Comparison of ENCODE assay signal across 9 cellular contexts in genomic region chr12:51291603-51292513, GRCh38. TPM values are rescaled to one million over a fixed set of nuclear protein-coding genes. Genes with fewer than 3 reads are reported as not detected.
DNase-seq lines count a peak whose midpoint lies in the region; ATAC-seq, FAIRE-seq and TF ChIP-seq lines count a peak whose summit lies in the region.
"Not testable (repeated sequence)": the region's sequence is repeated elsewhere in the genome, so short reads cannot be mapped to it uniquely, and the experiment has no call there.
"Had no signal": no experiment of that assay in that cellular context is flagged by ENCODE, and none has a peak within 500 bp of the region (broad histone marks: within the 10 kb centered on the region; RNA-seq: fewer than 3 reads in every experiment).

No MANE protein-coding gene starts in this region.

- peak overlapping the region; percentile 83 for H2AFZ ChIP-seq in SU-DHL-6 (ENCODE audit: low read depth, low read length, severe bottlenecking)
- H2AFZ ChIP-seq in GM12878 (ENCODE audit: control insufficient read depth, low read depth, low read length): peak overlapping the region; percentile 38; the same call in 1 of the 2 replicates

- not testable (repeated sequence) for H3K9me3 ChIP-seq in DOHH2 (ENCODE audit: control insufficient read depth, insufficient read depth, low read length); SU-DHL-6 (ENCODE audit: insufficient read depth, low read length); GM12878 (replicated peaks; ENCODE audit: control insufficient read depth, insufficient read depth, low read length); left lung; stomach

- in situ Hi-C loops in KBM-7 (cut with MboI; ENCODE audit: low pct_unique_long_range_greater_than_20kb, low sequenced_read_pairs); GM12878 (cut with MboI): not testable (repeated sequence)

- not testable (repeated sequence) for H3K36me3 ChIP-seq in DOHH2 (ENCODE audit: control insufficient read depth, low read length); SU-DHL-6 (ENCODE audit: low read length); GM12878 (ENCODE audit: control insufficient read depth in 2 of 2, insufficient read depth in 2 of 2, low read length in 1 of 2); stomach
- H3K36me3 ChIP-seq in left lung: peaks cover 0 to 72% of the 10 kb centered on the region in 2 donors

- POLR2A ChIA-PET in GM12878 (lab: Charles Lee): interaction anchor here (0.6 kb wide), 1 partner anchor 985 kb away, joined by 4 read pairs; no protein-coding TSS in a partner anchor

- not testable (repeated sequence) for H4K20me1 ChIP-seq in DOHH2 (ENCODE audit: control insufficient read depth, insufficient read depth, low read depth, low read length); SU-DHL-6 (ENCODE audit: low read depth, low read length); GM12878 (ENCODE audit: control insufficient read depth, insufficient read depth)

- intact Hi-C loops in GM12878 (cut with micrococcal nuclease; ENCODE audit: unreplicated experiment); left lung (cut with DNase I); stomach (cut with DNase I; ENCODE audit: low total_unique reads): not testable (repeated sequence)

- H3F3A ChIP-seq in DOHH2 (ENCODE audit: control insufficient read depth, insufficient read depth); SU-DHL-6 (ENCODE audit: insufficient read depth): not testable (repeated sequence)

- not testable (repeated sequence) for H3K27me3 ChIP-seq in DOHH2 (ENCODE audit: control insufficient read depth, low read length); SU-DHL-6 (ENCODE audit: low read length); GM12878 (replicated peaks in 1 of 2; ENCODE audit: control insufficient read depth in 2 of 2, insufficient read depth in 2 of 2, low read length in 1 of 2); left lung; stomach

- ATAC-seq in GM12878 (peak; percentile 68), left lung (peak; percentile 81)

- H3K9ac ChIP-seq in SU-DHL-6 (ENCODE audit: low read length); GM12878 (ENCODE audit: control insufficient read depth, insufficient read depth, low read length): not testable (repeated sequence)

- CTCF ChIA-PET in GM12878 (lab: Yijun Ruan, JAX): interaction anchor here (0.9 to 5.6 kb wide), 4 partner anchors 21 to 466 kb away, joined by 3 to 28 read pairs (median 4); no protein-coding TSS in a partner anchor

- TF ChIP-seq EP300 in GM12878 (IDR thresholded peaks at IDR 0.05; ENCODE audit: borderline replicate concordance in 1 of 2, control insufficient read depth in 1 of 2, low read depth in 2 of 2, low read length in 2 of 2); stomach (IDR thresholded peaks at IDR 0.05): not testable (repeated sequence)

- H3K27ac ChIP-seq in DOHH2 (ENCODE audit: low read depth, low read length); SU-DHL-6 (ENCODE audit: low read depth, low read length); GM12878 (ENCODE audit: control insufficient read depth, insufficient read depth); stomach: not testable (repeated sequence)
- peak overlapping the region in 1 of 2 donors; percentile 71 for H3K27ac ChIP-seq in left lung

- SMC1A ChIA-PET in GM12878 (lab: Charles Lee; ENCODE audit: uncharacterized antibody, unreplicated experiment): interaction anchor here (1.7 to 2.2 kb wide), 2 partner anchors 29 to 49 kb away, joined by 4 to 8 read pairs; no protein-coding TSS in a partner anchor

- TF ChIP-seq RAD21 in GM12878 (IDR thresholded peaks at IDR 0.05; ENCODE audit: insufficient read depth, low read depth, low read length): peak; percentile 49

- RAD21 ChIA-PET in GM12878 (lab: Charles Lee; ENCODE audit: unreplicated experiment): not testable (repeated sequence)

- peak; percentile 32 for TF ChIP-seq CTCF in DOHH2 (IDR thresholded peaks at IDR 0.05; ENCODE audit: low read depth, low read length, poor library complexity, severe bottlenecking)
- TF ChIP-seq CTCF in SU-DHL-6 (IDR thresholded peaks at IDR 0.05; ENCODE audit: insufficient read depth, low read length, poor library complexity, severe bottlenecking): peak; percentile 10
- peak; percentile 13 to 25 (median 24); a peak in 3 of 6 replicates for TF ChIP-seq CTCF in GM12878 (IDR thresholded peaks at IDR 0.05 in 2 of 3, conservative IDR thresholded peaks at IDR 0.05 in 1 of 3; ENCODE audit: control insufficient read depth in 2 of 3, extremely low read depth in 1 of 3, insufficient read depth in 1 of 3, low read depth in 3 of 3, low read length in 3 of 3)
- not testable (repeated sequence) for TF ChIP-seq CTCF in left lung (IDR thresholded peaks at IDR 0.05); stomach (IDR thresholded peaks at IDR 0.05)

- H3K4me2 ChIP-seq in DOHH2 (ENCODE audit: low read length) (peak overlapping the region; percentile 73), SU-DHL-6 (ENCODE audit: low read depth, low read length, poor library complexity, severe bottlenecking) (peak overlapping the region; percentile 23)
- not testable (repeated sequence) for H3K4me2 ChIP-seq in GM12878 (ENCODE audit: control insufficient read depth, insufficient read depth)

- TSS peak; percentile 61 for BruUV-seq in GM12878 (replicated peaks; lab: Mats Ljungman, UMichigan)

- peaks cover 12% of the 10 kb centered on the region for H3K4me1 ChIP-seq in DOHH2 (ENCODE audit: control insufficient read depth, low read length)
- H3K4me1 ChIP-seq in GM12878 (ENCODE audit: control insufficient read depth, insufficient read depth, low read length); stomach: not testable (repeated sequence)
- H3K4me1 ChIP-seq in left lung: peaks cover 0 to 10% of the 10 kb centered on the region in 2 donors

- H3K9me2 ChIP-seq in DOHH2 (replicated peaks; ENCODE audit: control insufficient read depth, low read length); SU-DHL-6 (replicated peaks; ENCODE audit: insufficient read depth, low read length): not testable (repeated sequence)

- TF ChIP-seq POLR2A in GM12878 (IDR thresholded peaks at IDR 0.05; ENCODE audit: low read depth, low read length); stomach (IDR thresholded peaks at IDR 0.05): not testable (repeated sequence)

- WGBS in GM12878 (ENCODE audit: insufficient coverage, insufficient replicate concordance, low lambda C conversion rate, missing lambda C conversion rate): 41% methylated on average over 9 of the region's 9 CpGs
- 71 to 80% (median 79%) methylated on average over 5 to 9 of the region's 9 CpGs for WGBS in stomach, 5 donors

- FAIRE-seq in GM12878 (lab: Jason Lieb, UNC): peak; percentile 44

- peak; percentile 72 for DNase-seq in KBM-7
- not testable (repeated sequence) for DNase-seq in GM12878 (ENCODE audit: low read depth, low spot score)
- peak; percentile 73 to 95 for DNase-seq in left lung
- peak; percentile 44 for DNase-seq in stomach

- H3K79me2 ChIP-seq in DOHH2 (ENCODE audit: control insufficient read depth, low read length); SU-DHL-6 (ENCODE audit: insufficient read depth, low read length); GM12878 (ENCODE audit: control insufficient read depth, insufficient read depth, low read length): not testable (repeated sequence)

- H3K4me3 ChIP-seq in DOHH2 (ENCODE audit: low read length): peak overlapping the region; percentile 54
- H3K4me3 ChIP-seq in SU-DHL-6 (ENCODE audit: insufficient read depth, low read length, poor library complexity, severe bottlenecking); GM12878; left lung; stomach: not testable (repeated sequence)

RNA-seq across cellular contexts. Expression of gene SMAGP, which starts 21.6 kb away (rescaled TPM):
- total RNA-seq in GM12878 (2013; cell fraction: nucleolus; rRNA removed): 0.34 TPM in 1 of 2 replicates, not detected in the other
- total RNA-seq in GM12878 (2014; rRNA removed) (1.7 and 3.0 TPM in 2 replicates), GM12878 (2014; rRNA removed; fragmentation: Illumina TruSeq; extraction: Trizol) (2.6 and 3.2 TPM in 2 replicates), GM12878 (2021) (3.1 and 4.0 TPM in 2 replicates), left lung (10 to 100 TPM; 24.1 to 35.6 TPM), stomach (10 to 100 TPM in 4 of 5 donors, 1 to 10 TPM in 1; 2.3 to 74.9 (median 26.8) TPM)
- polyA plus RNA-seq in GM12878 (2011; ENCODE audit: low read depth): 0.58 TPM
- polyA plus RNA-seq in GM12878 (2011; rRNA removed) (0.26 and 0.42 TPM in 2 replicates), GM12878 (2014; fragmentation: Illumina TruSeq; extraction: Trizol) (7.1 and 8.1 TPM in 2 replicates), GM12878 (2014; fragmentation: Nextera tagmentation; extraction: Ambion mirVana) (1 to 10 TPM; 5.3 to 6.3 TPM), GM12878 (2014; rRNA removed) (3.9 and 4.9 TPM in 2 replicates), GM12878 (2016; fragmentation: Nextera tagmentation; extraction: Ambion mirVana) (1 to 10 TPM; 3.8 to 4.5 TPM), stomach (10 to 100 TPM; 22.7 to 30.3 (median 28.4) TPM)
- 0.45 and 0.78 TPM in 2 replicates for polyA plus RNA-seq in GM12878 (2011; cell fraction: cytosol; rRNA removed)
- 0.10 and 0.45 TPM in 2 replicates for polyA plus RNA-seq in GM12878 (2011; cell fraction: nucleus; rRNA removed)
- 1.0 and 1.6 TPM in 2 replicates for polyA plus RNA-seq in GM12878 (2012)
- polyA minus RNA-seq in GM12878 (2011; rRNA and poly(A)+ RNA removed): 0.41 TPM in 1 of 2 replicates, not detected in the other
- not detected in 2 replicates for polyA minus RNA-seq in GM12878 (2011; cell fraction: cytosol; rRNA and poly(A)+ RNA removed)
- polyA minus RNA-seq in GM12878 (2011; cell fraction: nucleus; rRNA and poly(A)+ RNA removed): not detected in 2 replicates

RNA-seq across cellular contexts. Expression of gene BIN2, which starts 32.1 kb away (rescaled TPM):
- total RNA-seq in GM12878 (2013; cell fraction: nucleolus; rRNA removed): 38.6 and 39.3 TPM in 2 replicates
- total RNA-seq in GM12878 (2014; rRNA removed): 31.4 and 31.6 TPM in 2 replicates
- total RNA-seq in GM12878 (2014; rRNA removed; fragmentation: Illumina TruSeq; extraction: Trizol): 30.0 and 32.6 TPM in 2 replicates
- total RNA-seq in GM12878 (2021): 26.5 and 28.1 TPM in 2 replicates
- polyA plus RNA-seq in GM12878 (2011; ENCODE audit: low read depth): 15.0 TPM
- polyA plus RNA-seq in GM12878 (2011; rRNA removed): 22.8 and 24.6 TPM in 2 replicates
- 13.9 and 16.3 TPM in 2 replicates for polyA plus RNA-seq in GM12878 (2011; cell fraction: cytosol; rRNA removed)
- 33.4 and 37.9 TPM in 2 replicates for polyA plus RNA-seq in GM12878 (2011; cell fraction: nucleus; rRNA removed)
- 21.7 and 33.0 TPM in 2 replicates for polyA plus RNA-seq in GM12878 (2012)
- 38.3 and 42.3 TPM in 2 replicates for polyA plus RNA-seq in GM12878 (2014; fragmentation: Illumina TruSeq; extraction: Trizol)
- polyA plus RNA-seq in GM12878 (2014; fragmentation: Nextera tagmentation; extraction: Ambion mirVana): 10 to 100 TPM in 1 of 2 experiments, 1 to 10 TPM in 1; 8.6 to 10.0 TPM
- 36.2 and 36.4 TPM in 2 replicates for polyA plus RNA-seq in GM12878 (2014; rRNA removed)
- 10 to 100 TPM; 42.7 to 42.9 TPM for polyA plus RNA-seq in GM12878 (2016; fragmentation: Nextera tagmentation; extraction: Ambion mirVana)
- polyA minus RNA-seq in GM12878 (2011; rRNA and poly(A)+ RNA removed): 14.1 and 16.6 TPM in 2 replicates
- polyA minus RNA-seq in GM12878 (2011; cell fraction: cytosol; rRNA and poly(A)+ RNA removed): 4.5 and 6.1 TPM in 2 replicates
- 5.4 and 10.0 TPM in 2 replicates for polyA minus RNA-seq in GM12878 (2011; cell fraction: nucleus; rRNA and poly(A)+ RNA removed)
- total RNA-seq in left lung: 10 to 100 TPM; 15.5 to 46.0 TPM
- total RNA-seq in stomach: 10 to 100 TPM in 3 of 5 donors, 1 to 10 TPM in 2; 3.5 to 33.0 (median 14.6) TPM
- polyA plus RNA-seq in stomach: 1 to 10 TPM; 2.2 to 4.4 (median 3.4) TPM
- total RNA-seq: IMR-90, mammary epithelial cell had no signal
- polyA plus RNA-seq: IMR-90, mammary epithelial cell had no signal

RNA-seq across cellular contexts. Expression of gene DAZAP2, which starts 53.2 kb away (rescaled TPM):
- total RNA-seq in GM12878 (2013; cell fraction: nucleolus; rRNA removed): 79.6 and 89.4 TPM in 2 replicates
- total RNA-seq in GM12878 (2014; rRNA removed) (84.2 and 85.2 TPM in 2 replicates), GM12878 (2014; rRNA removed; fragmentation: Illumina TruSeq; extraction: Trizol) (94.3 and 94.8 TPM in 2 replicates), GM12878 (2021) (71.0 and 83.1 TPM in 2 replicates), left lung (100 to 1,000 TPM; 199 to 221 TPM), stomach (100 to 1,000 TPM in 3 of 5 donors, 10 to 100 TPM in 2; 37.4 to 149 (median 144) TPM)
- 103 TPM for polyA plus RNA-seq in GM12878 (2011; ENCODE audit: low read depth)
- polyA plus RNA-seq in GM12878 (2011; rRNA removed) (228 and 267 TPM in 2 replicates), GM12878 (2014; fragmentation: Illumina TruSeq; extraction: Trizol) (170 and 209 TPM in 2 replicates), GM12878 (2014; fragmentation: Nextera tagmentation; extraction: Ambion mirVana) (100 to 1,000 TPM; 197 to 222 TPM), GM12878 (2014; rRNA removed) (162 and 183 TPM in 2 replicates), GM12878 (2016; fragmentation: Nextera tagmentation; extraction: Ambion mirVana) (100 to 1,000 TPM; 132 to 147 TPM), stomach (100 to 1,000 TPM; 141 to 547 (median 311) TPM)
- polyA plus RNA-seq in GM12878 (2011; cell fraction: cytosol; rRNA removed): 245 and 337 TPM in 2 replicates
- 129 and 179 TPM in 2 replicates for polyA plus RNA-seq in GM12878 (2011; cell fraction: nucleus; rRNA removed)
- polyA plus RNA-seq in GM12878 (2012): 125 and 129 TPM in 2 replicates
- 200 and 276 TPM in 2 replicates for polyA minus RNA-seq in GM12878 (2011; rRNA and poly(A)+ RNA removed)
- polyA minus RNA-seq in GM12878 (2011; cell fraction: cytosol; rRNA and poly(A)+ RNA removed): 51.3 and 73.5 TPM in 2 replicates
- polyA minus RNA-seq in GM12878 (2011; cell fraction: nucleus; rRNA and poly(A)+ RNA removed): 32.9 and 53.5 TPM in 2 replicates

RNA-seq across cellular contexts. Expression of gene CELA1, which starts 54.6 kb away (rescaled TPM):
- total RNA-seq in GM12878 (2013; cell fraction: nucleolus; rRNA removed): not detected in 2 replicates
- not detected in 2 replicates for total RNA-seq in GM12878 (2014; rRNA removed)
- not detected in 2 replicates for total RNA-seq in GM12878 (2014; rRNA removed; fragmentation: Illumina TruSeq; extraction: Trizol)
- total RNA-seq in GM12878 (2021): not detected in 2 replicates
- polyA plus RNA-seq in GM12878 (2011; ENCODE audit: low read depth): not detected
- polyA plus RNA-seq in GM12878 (2011; rRNA removed): not detected in 2 replicates
- polyA plus RNA-seq in GM12878 (2011; cell fraction: cytosol; rRNA removed): not detected in 2 replicates
- not detected in 2 replicates for polyA plus RNA-seq in GM12878 (2011; cell fraction: nucleus; rRNA removed)
- polyA plus RNA-seq in GM12878 (2012): not detected in 2 replicates
- polyA plus RNA-seq in GM12878 (2014; fragmentation: Illumina TruSeq; extraction: Trizol): not detected in 2 replicates
- polyA plus RNA-seq in GM12878 (2014; fragmentation: Nextera tagmentation; extraction: Ambion mirVana): not detected
- polyA plus RNA-seq in GM12878 (2014; rRNA removed): not detected in 2 replicates
- polyA plus RNA-seq in GM12878 (2016; fragmentation: Nextera tagmentation; extraction: Ambion mirVana): not detected
- polyA minus RNA-seq in GM12878 (2011; rRNA and poly(A)+ RNA removed): not detected in 2 replicates
- polyA minus RNA-seq in GM12878 (2011; cell fraction: cytosol; rRNA and poly(A)+ RNA removed): not detected in 2 replicates
- polyA minus RNA-seq in GM12878 (2011; cell fraction: nucleus; rRNA and poly(A)+ RNA removed): not detected in 2 replicates
- total RNA-seq in left lung: not detected
- not detected for total RNA-seq in stomach
- not detected for polyA plus RNA-seq in stomach
- total RNA-seq: IMR-90, mammary epithelial cell, ovary had no signal
- polyA plus RNA-seq: IMR-90, mammary epithelial cell, ovary had no signal
